Comparison of ENCODE assay signal across 8 cellular contexts in the genomic region with DNA sequence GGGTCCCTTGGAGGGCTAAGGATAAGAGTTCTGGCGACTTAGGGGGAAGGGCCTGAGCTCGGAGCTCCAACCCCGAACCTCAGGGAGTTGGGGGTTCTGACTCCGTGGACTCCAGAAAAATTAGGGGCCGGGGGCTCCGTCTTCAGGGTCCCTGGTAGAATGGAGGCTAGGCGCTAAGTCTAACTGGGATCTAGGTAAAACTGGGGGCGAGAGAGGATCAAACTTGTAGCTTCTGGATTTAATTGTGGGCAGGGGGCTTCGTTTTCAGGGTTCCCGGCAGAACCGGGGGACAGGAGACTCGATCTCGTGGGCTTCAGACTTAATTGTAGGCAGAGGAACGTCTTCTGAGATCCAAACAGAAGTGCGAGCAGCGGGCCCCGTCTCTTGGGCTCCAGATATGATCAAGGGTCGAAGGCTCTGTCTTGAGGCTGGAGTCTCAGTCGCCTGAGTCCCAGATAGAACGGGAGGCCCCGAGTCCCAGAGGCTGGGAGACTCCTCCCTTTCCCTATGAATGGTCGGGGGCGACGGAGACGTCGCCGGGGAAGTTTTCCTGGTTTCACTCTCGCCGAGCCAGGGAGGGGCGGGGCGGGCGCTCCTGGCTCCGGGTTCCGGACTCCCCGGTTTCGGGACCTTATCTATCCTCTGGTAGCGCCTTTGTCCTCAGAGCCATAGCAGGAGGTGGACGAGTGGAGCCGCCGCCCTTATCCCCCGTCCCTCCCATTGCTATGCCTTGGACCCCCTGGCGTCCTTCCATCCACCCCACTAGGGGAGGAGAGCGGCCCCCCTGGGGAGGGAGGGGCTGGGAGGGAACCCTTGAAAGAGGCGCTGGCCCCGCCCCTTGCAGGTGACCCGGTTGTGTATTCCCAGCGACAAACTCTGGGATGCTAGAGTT. TPM values are rescaled to one million over a fixed set of nuclear protein-coding genes. Genes with fewer than 3 reads are reported as not detected.
DNase-seq lines count a peak whose midpoint lies in the region; ATAC-seq and TF ChIP-seq lines count a peak whose summit lies in the region.

No MANE protein-coding gene starts in this region.

- peak overlapping the region; percentile 31 for H3K27ac Mint-ChIP-seq in activated CD4-positive, alpha-beta T cell treated with anti-CD3 and anti-CD28 coated beads, Interleukin-2, amount 10 ng/mL, durations not matched to agents 7 days and 5 days

- peaks cover 2% of the 10 kb centered on the region for H3K36me3 Mint-ChIP-seq in activated CD4-positive, alpha-beta T cell treated with anti-CD3 and anti-CD28 coated beads, Interleukin-2, amount 10 ng/mL, durations not matched to agents 7 days and 5 days (ENCODE audit: low read depth)

- ATAC-seq in lung (ENCODE audit: insufficient read depth, low FRiP score) (no peak), GM18909 (IDR thresholded peaks at IDR 0.05; ENCODE audit: poor library complexity, unreplicated experiment) (no peak)

- TF ChIP-seq CTCF in SK-N-SH (IDR thresholded peaks at IDR 0.05), result no peak
- TF ChIP-seq CTCF in lung (IDR thresholded peaks at IDR 0.05; ENCODE audit: control extremely low read depth, extremely low read depth), result no peak

- POLR2A ChIA-PET in activated CD4-positive, alpha-beta T cell treated with anti-CD3 and anti-CD28 coated beads, Interleukin-2, amount 10 ng/mL, durations not matched to agents 7 days and 5 days (lab: Charles Lee), result no interaction called here
- POLR2A ChIA-PET in SK-N-SH (lab: Yijun Ruan, JAX), result no interaction called here

- 2% methylated on average over 31 of the region's 47 CpGs for WGBS in SK-N-SH (ENCODE audit: low lambda C conversion rate)
- 0% methylated on average over 47 of the region's 47 CpGs for WGBS in ectodermal cell, 2 experiments
- WGBS in lung, 2 donors, result 1 to 2% methylated on average over 46 to 47 of the region's 47 CpGs
- WGBS in thymus, result 9% methylated on average over 47 of the region's 47 CpGs

- H2AFZ ChIP-seq in SK-N-SH (ENCODE audit: low read depth), result peak overlapping the region; percentile 46; the same call in 1 of the 2 replicates

- peaks cover 43% of the 10 kb centered on the region for H3K27me3 Mint-ChIP-seq in activated CD4-positive, alpha-beta T cell treated with anti-CD3 and anti-CD28 coated beads, Interleukin-2, amount 10 ng/mL, durations not matched to agents 7 days and 5 days

- H3K9ac ChIP-seq in SK-N-SH, result peak overlapping the region; percentile 99

- H3K9me3 Mint-ChIP-seq in activated CD4-positive, alpha-beta T cell treated with anti-CD3 and anti-CD28 coated beads, Interleukin-2, amount 10 ng/mL, durations not matched to agents 7 days and 5 days, result no peaks in the 10 kb centered on the region

- peak overlapping the region; percentile 71 to 98 for H3K4me3 ChIP-seq in SK-N-SH (ENCODE audit: low read depth in 2 of 2, low read length in 1 of 2)
- peak overlapping the region; percentile 86 for H3K4me3 ChIP-seq in ectodermal cell (ENCODE audit: insufficient read depth, low read depth, low read length)
- H3K4me3 ChIP-seq in lung, result peak overlapping the region; percentile 84
- H3K4me3 ChIP-seq in thymus (ENCODE audit: low read length), result peak overlapping the region; percentile 43

- TF ChIP-seq RAD21 in SK-N-SH (IDR thresholded peaks at IDR 0.05; ENCODE audit: low read length), result no peak

- H3K4me2 ChIP-seq in SK-N-SH, result peak overlapping the region; percentile 92

- H3K9me2 ChIP-seq in SK-N-SH, result no peaks in the 10 kb centered on the region

- peaks cover 17% of the 10 kb centered on the region for H3K4me1 Mint-ChIP-seq in activated CD4-positive, alpha-beta T cell treated with anti-CD3 and anti-CD28 coated beads, Interleukin-2, amount 10 ng/mL, durations not matched to agents 7 days and 5 days

- H3K9me3 ChIP-seq in SK-N-SH (no peaks in the 10 kb centered on the region), ectodermal cell (ENCODE audit: control insufficient read depth, low read length) (no peaks in the 10 kb centered on the region), lung (ENCODE audit: control insufficient read depth in 2 of 2, insufficient read depth in 1 of 2, low read length in 1 of 2) (no peaks in the 10 kb centered on the region), thymus (ENCODE audit: control insufficient read depth) (no peaks in the 10 kb centered on the region)

- H3F3A ChIP-seq in SK-N-SH (replicated peaks; ENCODE audit: insufficient read depth), result peaks cover 18% of the 10 kb centered on the region

- no peak for DNase-seq in activated CD4-positive, alpha-beta T cell treated with anti-CD3 and anti-CD28 coated beads, Interleukin-2, amount 10 ng/mL, durations not matched to agents 7 days and 5 days
- no peak for DNase-seq in activated CD4-positive, alpha-beta T cell treated with anti-CD3 and anti-CD28 coated beads for 1 hour
- peak; percentile 51 for DNase-seq in SK-N-SH
- peak; percentile 78 for DNase-seq in lung (ENCODE audit: low spot score)
- DNase-seq in NCI-H446 treated with DMSO at 0.1 percent for 48 hours (lab: John Stamatoyannopoulos, UW), result no peak

- no peak for TF ChIP-seq EP300 in SK-N-SH (IDR thresholded peaks at IDR 0.05; ENCODE audit: borderline replicate concordance in 1 of 2, low read depth in 1 of 2, low read length in 1 of 2)

- H4K20me1 ChIP-seq in SK-N-SH (ENCODE audit: insufficient read depth), result peaks cover 39% of the 10 kb centered on the region

- H3K27ac ChIP-seq in SK-N-SH (ENCODE audit: low read depth in 2 of 2, low read length in 1 of 2) (peak overlapping the region; percentile 53 to 92), ectodermal cell (ENCODE audit: insufficient read depth, low read depth, low read length, poor library complexity, severe bottlenecking) (peak overlapping the region; percentile 47), lung (ENCODE audit: low read depth in 1 of 2, low read length in 1 of 2) (peak overlapping the region; percentile 95 to 96), thymus (ENCODE audit: low read depth) (peak overlapping the region; percentile 56)

- H3K36me3 ChIP-seq in SK-N-SH (replicated peaks in 1 of 2; ENCODE audit: control insufficient read depth in 1 of 2, insufficient read depth in 2 of 2, low read length in 1 of 2) (no peaks in the 10 kb centered on the region), ectodermal cell (ENCODE audit: control insufficient read depth, insufficient read depth, low read length) (no peaks in the 10 kb centered on the region), lung (ENCODE audit: control insufficient read depth in 2 of 2, insufficient read depth in 2 of 2, low read length in 2 of 2) (peaks cover 0 to 2% of the 10 kb centered on the region in 2 donors), thymus (ENCODE audit: control insufficient read depth, insufficient read depth) (no peaks in the 10 kb centered on the region)

- CTCF ChIA-PET in activated CD4-positive, alpha-beta T cell treated with anti-CD3 and anti-CD28 coated beads, Interleukin-2, amount 10 ng/mL, durations not matched to agents 7 days and 5 days (lab: Charles Lee), result interaction anchor here (1.2 kb wide), 1 partner anchor 76 kb away, joined by 4 read pairs; no protein-coding TSS in a partner anchor
- CTCF ChIA-PET in SK-N-SH (lab: Yijun Ruan, JAX), result interaction anchor here (0.7 to 3.0 kb wide), 9 partner anchors 11 to 123 kb away, joined by 3 to 11 read pairs (median 3); no protein-coding TSS in a partner anchor

- H3K27me3 ChIP-seq in SK-N-SH (ENCODE audit: insufficient read depth) (no peaks in the 10 kb centered on the region), ectodermal cell (ENCODE audit: control insufficient read depth, insufficient read depth, low read length, poor library complexity, severe bottlenecking) (no peaks in the 10 kb centered on the region), lung (ENCODE audit: control insufficient read depth, insufficient read depth) (no peaks in the 10 kb centered on the region), thymus (ENCODE audit: control insufficient read depth, insufficient read depth) (peaks cover 24% of the 10 kb centered on the region)

- H3K4me3 Mint-ChIP-seq in activated CD4-positive, alpha-beta T cell treated with anti-CD3 and anti-CD28 coated beads, Interleukin-2, amount 10 ng/mL, durations not matched to agents 7 days and 5 days, result peak overlapping the region; percentile 53

- H3K4me1 ChIP-seq in SK-N-SH (ENCODE audit: control insufficient read depth in 1 of 2, insufficient read depth in 2 of 2, low read depth in 1 of 2, low read length in 1 of 2) (peaks cover 19 to 21% of the 10 kb centered on the region in 2 experiments; a peak in 3 of 4 replicates), ectodermal cell (ENCODE audit: control insufficient read depth, insufficient read depth, low read length) (peaks cover 22% of the 10 kb centered on the region), lung (ENCODE audit: control insufficient read depth in 2 of 2, insufficient read depth in 2 of 2, low read length in 2 of 2) (peaks cover 6 to 12% of the 10 kb centered on the region in 2 donors), thymus (ENCODE audit: control insufficient read depth, insufficient read depth, low read length) (peaks cover 12% of the 10 kb centered on the region)

- peaks cover 63% of the 10 kb centered on the region for H3K79me2 ChIP-seq in SK-N-SH (ENCODE audit: insufficient read depth)

RNA-seq across cellular contexts. Expression of gene NECTIN2, which starts 1.3 kb away (rescaled TPM):
- not detected for total RNA-seq in activated CD4-positive, alpha-beta T cell treated with anti-CD3 and anti-CD28 coated beads, Interleukin-2, amount 10 ng/mL, durations not matched to agents 7 days and 5 days
- polyA plus RNA-seq in SK-N-SH (2012; rRNA removed) (96.6 and 121 TPM in 2 replicates), lung (10 to 100 TPM; 76.9 to 97.6 TPM), thymus (19.5 TPM)
- 57.7 and 82.2 TPM in 2 replicates for polyA plus RNA-seq in SK-N-SH (2012; cell fraction: cytosol; rRNA removed)
- polyA plus RNA-seq in SK-N-SH (2012; cell fraction: nucleus; rRNA removed), result 94.1 and 94.2 TPM in 2 replicates
- 204 TPM for polyA plus RNA-seq in ectodermal cell (2013, experiment 1 of 4)
- polyA plus RNA-seq in ectodermal cell (2013, experiment 2 of 4), result 211 TPM
- 150 TPM for polyA plus RNA-seq in ectodermal cell (2013, experiment 3 of 4)
- 164 TPM for polyA plus RNA-seq in ectodermal cell (2013, experiment 4 of 4)
- total RNA-seq in lung, result 100 to 1,000 TPM in 1 of 2 donors, 10 to 100 TPM in 1; 90.4 to 117 TPM

RNA-seq across cellular contexts. Expression of gene BCAM, which starts 38.5 kb away (rescaled TPM):
- not detected for total RNA-seq in activated CD4-positive, alpha-beta T cell treated with anti-CD3 and anti-CD28 coated beads, Interleukin-2, amount 10 ng/mL, durations not matched to agents 7 days and 5 days
- 9.7 and 34.0 TPM in 2 replicates for polyA plus RNA-seq in SK-N-SH (2012; rRNA removed)
- polyA plus RNA-seq in SK-N-SH (2012; cell fraction: cytosol; rRNA removed), result 13.8 and 20.8 TPM in 2 replicates
- 49.8 and 71.7 TPM in 2 replicates for polyA plus RNA-seq in SK-N-SH (2012; cell fraction: nucleus; rRNA removed)
- polyA plus RNA-seq in ectodermal cell (2013, experiment 1 of 4), result 35.1 TPM
- 37.3 TPM for polyA plus RNA-seq in ectodermal cell (2013, experiment 2 of 4)
- polyA plus RNA-seq in ectodermal cell (2013, experiment 3 of 4), result 31.1 TPM
- polyA plus RNA-seq in ectodermal cell (2013, experiment 4 of 4), result 32.4 TPM
- 100 to 1,000 TPM; 168 to 225 TPM for total RNA-seq in lung
- 100 to 1,000 TPM in 1 of 2 donors, 10 to 100 TPM in 1; 59.2 to 202 TPM for polyA plus RNA-seq in lung
- polyA plus RNA-seq in thymus, result 48.7 TPM

RNA-seq across cellular contexts. Expression of gene TOMM40, which starts 43.7 kb away (rescaled TPM):
- total RNA-seq in activated CD4-positive, alpha-beta T cell treated with anti-CD3 and anti-CD28 coated beads, Interleukin-2, amount 10 ng/mL, durations not matched to agents 7 days and 5 days, result 10 to 100 TPM; 55.7 to 65.3 TPM
- polyA plus RNA-seq in SK-N-SH (2012; rRNA removed), result 66.9 and 78.9 TPM in 2 replicates
- polyA plus RNA-seq in SK-N-SH (2012; cell fraction: cytosol; rRNA removed), result 35.9 and 62.2 TPM in 2 replicates
- polyA plus RNA-seq in SK-N-SH (2012; cell fraction: nucleus; rRNA removed), result 55.6 and 65.1 TPM in 2 replicates
- 82.1 TPM for polyA plus RNA-seq in ectodermal cell (2013, experiment 1 of 4)
- 81.5 TPM for polyA plus RNA-seq in ectodermal cell (2013, experiment 2 of 4)
- 56.7 TPM for polyA plus RNA-seq in ectodermal cell (2013, experiment 3 of 4)
- 56.9 TPM for polyA plus RNA-seq in ectodermal cell (2013, experiment 4 of 4)
- total RNA-seq in lung, result 10 to 100 TPM; 17.6 to 76.8 TPM
- 10 to 100 TPM; 55.0 to 69.4 TPM for polyA plus RNA-seq in lung
- polyA plus RNA-seq in thymus, result 25.6 TPM

RNA-seq across cellular contexts. Expression of gene APOE, which starts 58.2 kb away (rescaled TPM):
- total RNA-seq in activated CD4-positive, alpha-beta T cell treated with anti-CD3 and anti-CD28 coated beads, Interleukin-2, amount 10 ng/mL, durations not matched to agents 7 days and 5 days, result under 1 TPM; 0.45 to 0.75 TPM
- polyA plus RNA-seq in SK-N-SH (2012; rRNA removed), result 56.0 and 65.7 TPM in 2 replicates
- polyA plus RNA-seq in SK-N-SH (2012; cell fraction: cytosol; rRNA removed), result 35.0 and 48.7 TPM in 2 replicates
- 58.4 and 73.3 TPM in 2 replicates for polyA plus RNA-seq in SK-N-SH (2012; cell fraction: nucleus; rRNA removed)
- polyA plus RNA-seq in ectodermal cell (2013, experiment 1 of 4), result 252 TPM
- polyA plus RNA-seq in ectodermal cell (2013, experiment 2 of 4), result 257 TPM
- polyA plus RNA-seq in ectodermal cell (2013, experiment 3 of 4), result 240 TPM
- 257 TPM for polyA plus RNA-seq in ectodermal cell (2013, experiment 4 of 4)
- total RNA-seq in lung, result 100 to 1,000 TPM in 1 of 2 donors, 10 to 100 TPM in 1; 80.8 to 177 TPM
- polyA plus RNA-seq in lung, result 1,000 to 10,000 TPM in 1 of 2 donors, 100 to 1,000 TPM in 1; 235 to 1,011 TPM
- 334 TPM for polyA plus RNA-seq in thymus

Comparison
In these comparisons a context has a peak if more than half of its experiments do, and no peak if none do; other contexts are left out.
1. DNase-seq: peak in SK-N-SH (single experiment) and lung (single experiment); none in activated CD4-positive, alpha-beta T cell treated with anti-CD3 and anti-CD28 coated beads, Interleukin-2, amount 10 ng/mL, durations not matched to agents 7 days and 5 days (single experiment), activated CD4-positive, alpha-beta T cell treated with anti-CD3 and anti-CD28 coated beads for 1 hour (single experiment) and NCI-H446 treated with DMSO at 0.1 percent for 48 hours (single experiment).
2. Peak in every context shown above with its lines, with median percentiles within 50 percentile points of each other: H3K27ac ChIP-seq and H3K4me3 ChIP-seq.